Comparison of ENCODE assay signal across 14 cellular contexts in the genomic region with DNA sequence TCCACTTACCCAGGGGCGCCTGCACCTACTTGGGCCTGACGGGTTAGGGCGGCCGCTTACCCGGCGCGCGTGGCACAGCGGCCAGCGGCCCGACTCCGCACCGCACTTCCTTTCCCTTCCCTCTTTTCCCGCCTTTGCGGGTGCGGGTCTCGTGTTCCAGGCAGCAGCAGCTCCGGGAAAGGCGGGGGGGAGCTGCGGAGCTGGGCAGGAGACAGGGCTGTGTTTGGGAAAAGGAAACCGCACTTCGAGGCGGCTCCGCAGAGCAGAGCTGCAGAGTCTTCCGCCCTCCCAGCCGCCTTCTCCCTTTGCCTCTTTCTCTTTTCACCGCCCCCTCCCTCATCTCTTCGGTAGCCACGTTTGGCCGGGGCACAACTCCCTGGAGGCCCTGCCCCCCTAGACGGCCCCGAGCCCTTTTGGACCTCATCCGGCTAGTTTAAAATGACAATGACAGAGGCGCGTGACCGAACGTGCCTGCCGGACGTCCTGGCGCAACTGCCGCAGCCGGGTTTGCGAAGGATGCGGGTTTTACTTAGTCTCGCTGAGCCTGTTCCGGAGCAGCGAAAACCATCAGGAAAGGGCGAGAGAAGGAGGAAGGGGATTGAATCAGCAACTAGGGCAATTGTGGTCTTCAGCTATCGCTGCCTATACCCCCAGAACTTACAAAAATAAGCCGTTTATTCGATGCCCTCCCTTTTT. TPM values are rescaled to one million over a fixed set of nuclear protein-coding genes. Genes with fewer than 3 reads are reported as not detected.
DNase-seq lines count a peak whose midpoint lies in the region; ATAC-seq and TF ChIP-seq lines count a peak whose summit lies in the region.
"Had no signal": no experiment of that assay in that cellular context is flagged by ENCODE, and none has a peak within 500 bp of the region (broad histone marks: within the 10 kb centered on the region; RNA-seq: fewer than 3 reads in every experiment).

No MANE protein-coding gene starts in this region.

- TF ChIP-seq EP300 in suprapubic skin (IDR thresholded peaks at IDR 0.05): no peak

- H3K4me3 Mint-ChIP-seq in activated naive CD4-positive, alpha-beta T cell treated with anti-CD3 and anti-CD28 coated beads, Interleukin-2, amount 10 ng/mL, durations not matched to agents 7 days and 5 days: peak overlapping the region; percentile 5

- peaks cover 40% of the 10 kb centered on the region for H3K4me1 ChIP-seq in suprapubic skin

- no peak overlapping the region for H3K27ac Mint-ChIP-seq in activated naive CD4-positive, alpha-beta T cell treated with anti-CD3 and anti-CD28 coated beads, Interleukin-2, amount 10 ng/mL, durations not matched to agents 7 days and 5 days
- H3K27ac Mint-ChIP-seq in activated naive CD4-positive, alpha-beta T cell treated with anti-CD3 and anti-CD28 coated beads, Interleukin-2, amount 50 U/mL, for 72 hours: no peak overlapping the region

- TF ChIP-seq POLR2A in suprapubic skin (IDR thresholded peaks at IDR 0.05): no peak

- no peak overlapping the region for H3K27ac ChIP-seq in suprapubic skin
- H3K27ac ChIP-seq: C4-2B, uterus had no signal

- TF ChIP-seq CTCF in suprapubic skin (IDR thresholded peaks at IDR 0.05): no peak

- peak; percentile 32 for DNase-seq in activated naive CD4-positive, alpha-beta T cell treated with anti-CD3 and anti-CD28 coated beads, Interleukin-2, amount 10 ng/mL, durations not matched to agents 7 days and 5 days
- DNase-seq in activated naive CD4-positive, alpha-beta T cell treated with Interleukin-2 at 50 U/mL for 16 hours: no peak
- DNase-seq in activated naive CD4-positive, alpha-beta T cell treated with anti-CD3 and anti-CD28 coated beads, Interleukin-2, amount 50 U/mL, for 72 hours (ENCODE audit: low spot score in 2 of 2): no peak
- DNase-seq in kidney tubule cell (ENCODE audit: low spot score) (peak; percentile 49), suprapubic skin (ENCODE audit: low spot score in 2 of 2) (no peak), GM19238 (ENCODE audit: insufficient read length, low spot score) (no peak)
- DNase-seq: caudate nucleus, HCEC 1CT, NCI-H526, uterus had no signal

- peaks cover 9% of the 10 kb centered on the region for H3K4me1 Mint-ChIP-seq in activated naive CD4-positive, alpha-beta T cell treated with anti-CD3 and anti-CD28 coated beads, Interleukin-2, amount 10 ng/mL, durations not matched to agents 7 days and 5 days

- CTCF ChIA-PET in activated naive CD4-positive, alpha-beta T cell treated with anti-CD3 and anti-CD28 coated beads, Interleukin-2, amount 10 ng/mL, durations not matched to agents 7 days and 5 days (lab: Charles Lee): no interaction called here

- no peaks in the 10 kb centered on the region for H3K36me3 ChIP-seq in suprapubic skin
- H3K36me3 ChIP-seq: uterus had no signal

- ATAC-seq in activated naive CD4-positive, alpha-beta T cell treated with anti-CD3 and anti-CD28 coated beads, Interleukin-2, amount 50 U/mL, for 72 hours: peak; percentile 24 to 29
- ATAC-seq in GM21529 (IDR thresholded peaks at IDR 0.05; ENCODE audit: unreplicated experiment) (no peak), GM19023 (IDR thresholded peaks at IDR 0.05; ENCODE audit: unreplicated experiment) (no peak)

- no peaks in the 10 kb centered on the region for H3K36me3 Mint-ChIP-seq in activated naive CD4-positive, alpha-beta T cell treated with anti-CD3 and anti-CD28 coated beads, Interleukin-2, amount 10 ng/mL, durations not matched to agents 7 days and 5 days
- H3K36me3 Mint-ChIP-seq in activated naive CD4-positive, alpha-beta T cell treated with anti-CD3 and anti-CD28 coated beads, Interleukin-2, amount 50 U/mL, for 72 hours: peaks cover 0 to 7% of the 10 kb centered on the region in 2 donors

- peaks cover 100% of the 10 kb centered on the region for H3K27me3 ChIP-seq in suprapubic skin

- peaks cover 99% of the 10 kb centered on the region for H3K27me3 Mint-ChIP-seq in activated naive CD4-positive, alpha-beta T cell treated with anti-CD3 and anti-CD28 coated beads, Interleukin-2, amount 10 ng/mL, durations not matched to agents 7 days and 5 days

- H3K4me3 ChIP-seq in suprapubic skin: peak overlapping the region; percentile 42
- H3K4me3 ChIP-seq: uterus had no signal

- 3% methylated on average over 35 of the region's 51 CpGs for WGBS in suprapubic skin

- no peaks in the 10 kb centered on the region for H3K9me3 Mint-ChIP-seq in activated naive CD4-positive, alpha-beta T cell treated with anti-CD3 and anti-CD28 coated beads, Interleukin-2, amount 10 ng/mL, durations not matched to agents 7 days and 5 days
- H3K9me3 Mint-ChIP-seq in activated naive CD4-positive, alpha-beta T cell treated with anti-CD3 and anti-CD28 coated beads, Interleukin-2, amount 50 U/mL, for 72 hours: no peaks in the 10 kb centered on the region

- H3K9me3 ChIP-seq in suprapubic skin: no peaks in the 10 kb centered on the region
- H3K9me3 ChIP-seq: uterus had no signal

RNA-seq across cellular contexts. Expression of a gene that starts 7.9 kb away (rescaled TPM):
- total RNA-seq in activated naive CD4-positive, alpha-beta T cell treated with anti-CD3 and anti-CD28 coated beads, Interleukin-2, amount 50 U/mL, for 72 hours: not detected
- not detected for total RNA-seq in suprapubic skin
- total RNA-seq: HT-29 had no signal

Comparison
In these comparisons a context has a peak if more than half of its experiments do, and no peak if none do; other contexts are left out.
1. DNase-seq: peak in activated naive CD4-positive, alpha-beta T cell treated with anti-CD3 and anti-CD28 coated beads, Interleukin-2, amount 10 ng/mL, durations not matched to agents 7 days and 5 days (single experiment) and kidney tubule cell (single experiment); none in activated naive CD4-positive, alpha-beta T cell treated with Interleukin-2 at 50 U/mL for 16 hours (single experiment), activated naive CD4-positive, alpha-beta T cell treated with anti-CD3 and anti-CD28 coated beads, Interleukin-2, amount 50 U/mL, for 72 hours (0 of 2), suprapubic skin (0 of 2) and GM19238 (single experiment).
2. ATAC-seq: peak in activated naive CD4-positive, alpha-beta T cell treated with anti-CD3 and anti-CD28 coated beads, Interleukin-2, amount 50 U/mL, for 72 hours (2 of 2); none in GM21529 (single experiment) and GM19023 (single experiment).